In the genomic region with DNA sequence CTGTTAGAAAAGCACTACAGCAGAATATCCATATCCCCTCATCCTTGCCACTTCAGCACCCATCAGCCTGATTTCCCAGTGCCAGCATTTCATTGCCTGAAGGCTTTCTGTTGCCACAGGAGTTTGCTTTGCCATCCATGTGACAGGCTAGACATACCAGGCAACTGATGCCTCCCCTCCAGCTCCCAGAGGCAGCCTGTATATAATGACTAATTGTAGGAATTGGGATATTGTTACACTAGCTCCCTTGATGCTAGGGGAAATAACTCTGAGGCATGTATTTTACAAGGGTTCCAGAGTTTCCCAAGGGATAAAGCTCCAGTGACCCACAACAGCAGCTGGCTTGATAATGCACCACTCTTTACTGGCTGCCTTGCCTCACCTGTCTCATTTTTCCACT, we compare ENCODE assay signal across 29 cellular contexts.
DNase-seq lines count a peak whose midpoint lies in the region; ATAC-seq and TF ChIP-seq lines count a peak whose summit lies in the region.
"Had no signal": no experiment of that assay in that cellular context is flagged by ENCODE, and none has a peak within 500 bp of the region (broad histone marks: within the 10 kb centered on the region; RNA-seq: fewer than 3 reads in every experiment).

No MANE protein-coding gene starts in this region.

- no peaks in the 10 kb centered on the region for H3K36me3 Mint-ChIP-seq in naive thymus-derived CD8-positive, alpha-beta T cell
- H3K36me3 Mint-ChIP-seq: CD4-positive, alpha-beta memory T cell had no signal

- H3K4me1 Mint-ChIP-seq in naive thymus-derived CD8-positive, alpha-beta T cell = no peaks in the 10 kb centered on the region
- H3K4me1 Mint-ChIP-seq: CD4-positive, alpha-beta memory T cell had no signal

- H3K9me3 Mint-ChIP-seq in naive thymus-derived CD8-positive, alpha-beta T cell = no peaks in the 10 kb centered on the region
- H3K9me3 Mint-ChIP-seq: CD4-positive, alpha-beta memory T cell; HFFc6 had no signal

- no peak overlapping the region for H3K4me3 Mint-ChIP-seq in naive thymus-derived CD8-positive, alpha-beta T cell
- H3K4me3 Mint-ChIP-seq: CD4-positive, alpha-beta memory T cell; HFFc6 had no signal

- no peak for TF ChIP-seq CTCF in coronary artery (IDR thresholded peaks at IDR 0.05)

- peaks cover 0 to 3% (median 0%) of the 10 kb centered on the region in 5 donors for H3K27me3 Mint-ChIP-seq in naive thymus-derived CD8-positive, alpha-beta T cell
- H3K27me3 Mint-ChIP-seq: CD4-positive, alpha-beta memory T cell had no signal

- DNase-seq in COLO829 (ENCODE audit: low spot score) (peak; percentile 6), HT1080 (ENCODE audit: low read depth) (peak; percentile 1), T1000 (lab: John Stamatoyannopoulos, UW) (peak; percentile 23), left kidney (ENCODE audit: low read depth, low spot score) (peak; percentile 32), coronary artery (ENCODE audit: low spot score) (no peak)
- no peak for DNase-seq in naive thymus-derived CD8-positive, alpha-beta T cell
- DNase-seq: AML-193; C1 segment of cervical spinal cord; Caco-2; CD4-positive, alpha-beta memory T cell; DMS 273 treated with DMSO at 0.1 percent for 48 hours; DMS79; GF-D8; GOT3; HFFc6; IMR-90; KG1; NCI-H1092; NCI-H1417 treated with DMSO at 0.1 percent for 48 hours; NCI-H187; NCI-H2081 treated with DMSO at 0.1 percent for 48 hours; NCI-H446 treated with DMSO at 0.1 percent for 48 hours; NCI-H526 treated with DMSO at 0.1 percent for 48 hours; RPMI8226; SHP77 had no signal

- ATAC-seq in naive thymus-derived CD8-positive, alpha-beta T cell = no peak
- no peak for ATAC-seq in HG02973 (IDR thresholded peaks at IDR 0.05; ENCODE audit: unreplicated experiment)
- ATAC-seq: A549 had no signal

- H3K27ac ChIP-seq in coronary artery = no peak overlapping the region
- H3K27ac ChIP-seq: A549, SK-N-MC had no signal

- no peak overlapping the region for H3K27ac Mint-ChIP-seq in naive thymus-derived CD8-positive, alpha-beta T cell
- H3K27ac Mint-ChIP-seq: CD4-positive, alpha-beta memory T cell; HFFc6 had no signal

- POLR2A ChIA-PET in naive thymus-derived CD8-positive, alpha-beta T cell (lab: Charles Lee) = no interaction called here

- H3K4me3 ChIP-seq in coronary artery = no peak overlapping the region
- H3K4me3 ChIP-seq: A549, HAP-1, SK-N-MC had no signal

Comparison
In these comparisons a context has a peak if more than half of its experiments do, and no peak if none do; other contexts are left out.
1. DNase-seq: peak in COLO829 (single experiment), HT1080 (single experiment), T1000 (single experiment) and left kidney (single experiment); none in naive thymus-derived CD8-positive, alpha-beta T cell (0 of 10) and coronary artery (single experiment).